Comparison of ENCODE assay signal across 21 cellular contexts in the genomic region with DNA sequence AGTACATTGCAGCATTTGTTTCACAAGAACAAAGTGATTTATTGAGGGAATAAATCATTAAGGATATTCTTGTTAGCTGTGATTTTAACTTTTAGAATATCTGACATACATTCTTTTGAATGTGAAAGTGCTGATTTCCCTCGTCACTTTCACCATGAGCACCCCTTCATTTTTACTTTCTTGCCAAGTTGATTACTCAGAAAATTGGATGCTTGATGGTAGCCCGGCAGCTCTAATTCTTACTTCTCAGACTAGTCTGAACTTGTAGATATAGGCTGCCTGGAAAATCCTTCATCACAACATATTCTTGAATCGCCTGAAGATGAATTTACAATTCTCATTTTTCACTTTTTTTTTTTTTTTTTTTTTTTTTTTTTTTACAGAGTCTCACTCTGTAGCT.
A peak's percentile ranks its signal among the peaks of the same experiment; 100 is the strongest.
DNase-seq lines count a peak whose midpoint lies in the region; ATAC-seq, FAIRE-seq and TF ChIP-seq lines count a peak whose summit lies in the region.
"Had no signal": no experiment of that assay in that cellular context is flagged by ENCODE, and none has a peak within 500 bp of the region (broad histone marks: within the 10 kb centered on the region; RNA-seq: fewer than 3 reads in every experiment).

No MANE protein-coding gene starts in this region.

- ATAC-seq in GM19395 (IDR thresholded peaks at IDR 0.05; ENCODE audit: unreplicated experiment): no peak
- ATAC-seq: natural killer cell; Right ventricle myocardium inferior; stimulated activated naive CD8-positive, alpha-beta T cell treated with anti-CD3 and anti-CD28 coated beads, Interleukin-15, Interleukin-2, amounts not matched to agents 100 U/mL and 50 U/mL, for 24 hours; T-helper 17 cell had no signal

- TF ChIP-seq CTCF in bronchial epithelial cell (IDR thresholded peaks at IDR 0.05; ENCODE audit: insufficient read depth, low read length, severe bottlenecking) (no peak), testis (IDR thresholded peaks at IDR 0.05) (no peak)

- 47 to 48% methylated on average over 3 of the region's 3 CpGs for WGBS in testis, 2 donors

- intact Hi-C loops in testis (cut with DNase I; ENCODE audit: low total_unique reads): no loop called here

- H3K27ac ChIP-seq in testis: peak overlapping the region; percentile 66 to 76

- H3K9me3 ChIP-seq in testis: no peaks in the 10 kb centered on the region

- H3K36me3 ChIP-seq in bronchial epithelial cell (ENCODE audit: control insufficient read depth, insufficient read depth, low read length) (no peaks in the 10 kb centered on the region), testis (ENCODE audit: low read depth, missing control alignments) (no peaks in the 10 kb centered on the region)

- no peak for FAIRE-seq in bronchial epithelial cell (lab: Jason Lieb, UNC)
- FAIRE-seq: frontal cortex, GM12892 had no signal

- no peaks in the 10 kb centered on the region for H3K27me3 ChIP-seq in bronchial epithelial cell (ENCODE audit: control insufficient read depth, insufficient read depth, low read length)
- H3K27me3 ChIP-seq in testis: no peaks in the 10 kb centered on the region

- peaks cover 9% of the 10 kb centered on the region for H3K4me1 ChIP-seq in testis

- no peak overlapping the region for H3K4me3 ChIP-seq in bronchial epithelial cell (ENCODE audit: low read depth, low read length)
- H3K4me3 ChIP-seq in testis: no peak overlapping the region

- DNase-seq in HPDE6-E6E7 (ENCODE audit: extremely low spot score) (peak; percentile 43), bronchial epithelial cell (ENCODE audit: low read depth) (peak; percentile 92), iris pigment epithelial cell (ENCODE audit: low read depth) (peak; percentile 37), testis (no peak), cortex of kidney (lab: John Stamatoyannopoulos, UW) (no peak), NCI-H1930 (lab: John Stamatoyannopoulos, UW) (no peak)
- DNase-seq in stimulated activated CD4-positive, alpha-beta T cell treated with anti-CD3 and anti-CD28 coated beads, Interleukin-4, amount 100 ng/mL, for 1 hour: no peak
- DNase-seq: activated gamma-delta T cell; AML-193; Calu3; GDM1; GOT3; natural killer cell; NCI-H1417; NCI-H2227 treated with DMSO at 0.1 percent for 48 hours; stimulated activated naive CD8-positive, alpha-beta T cell treated with anti-CD3 and anti-CD28 coated beads, Interleukin-15, Interleukin-2, amounts not matched to agents 100 U/mL and 50 U/mL, for 24 hours; T-helper 17 cell had no signal

- TF ChIP-seq POLR2A in testis (IDR thresholded peaks at IDR 0.05): no peak

Comparison
In these comparisons a context has a peak if more than half of its experiments do, and no peak if none do; other contexts are left out.
1. DNase-seq: peak in HPDE6-E6E7 (single experiment), bronchial epithelial cell (single experiment) and iris pigment epithelial cell (single experiment); none in testis (single experiment), stimulated activated CD4-positive, alpha-beta T cell treated with anti-CD3 and anti-CD28 coated beads, Interleukin-4, amount 100 ng/mL, for 1 hour (single experiment), cortex of kidney (single experiment) and NCI-H1930 (0 of 2).